1 cellular context compared by ENCODE assay signal in the genomic region with DNA sequence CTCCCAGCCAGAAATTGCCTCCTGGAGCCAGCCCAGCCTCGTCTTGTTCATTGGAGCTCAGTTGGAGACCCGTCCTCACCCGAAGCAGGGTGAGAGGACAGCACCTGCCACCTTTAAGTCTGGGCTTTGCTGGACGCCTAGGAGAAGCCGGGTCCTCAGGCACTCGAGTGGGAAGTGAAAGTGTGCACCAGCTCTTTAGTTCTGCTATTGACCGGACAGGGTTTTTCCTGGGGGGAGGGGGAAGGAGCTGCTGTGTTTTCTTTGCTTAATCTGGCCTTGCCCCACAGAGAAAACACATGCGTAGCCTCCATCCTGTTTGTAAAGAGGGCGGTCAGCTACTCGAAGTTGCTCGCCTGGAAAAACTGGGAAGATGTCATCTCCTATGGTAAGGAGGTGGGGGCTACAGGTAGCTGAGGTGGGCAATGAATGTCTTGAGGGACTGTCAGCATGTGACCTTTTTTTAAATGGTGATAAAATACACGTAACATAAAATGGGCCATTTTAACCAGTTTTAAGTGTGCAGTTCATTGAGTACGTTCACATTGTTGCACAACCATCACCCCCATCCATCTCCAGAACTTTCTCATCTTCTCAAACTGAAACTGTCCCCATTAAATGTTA.
TF ChIP-seq lines count a peak whose summit lies in the region.

No MANE protein-coding gene starts in this region.

TF ChIP-seq in GM12878, 131 proteins besides CTCF, POLR2A, EP300 and RAD21 (continued from another document):
- TF ChIP-seq NFIC (IDR thresholded peaks at IDR 0.05; ENCODE audit: low read depth, low read length) (peak; percentile 85), ZBTB33 (IDR thresholded peaks at IDR 0.05) (no peak), DPF2 (IDR thresholded peaks at IDR 0.05) (peak; percentile 95), PKNOX1 (IDR thresholded peaks at IDR 0.05) (no peak), SPI1 (IDR thresholded peaks at IDR 0.05; ENCODE audit: borderline replicate concordance, insufficient read depth, low read depth, low read length) (peak; percentile 97), MEF2A (IDR thresholded peaks at IDR 0.05; ENCODE audit: insufficient read depth, low read depth, low read length) (peak; percentile 69; the same call in 1 of the 2 replicates), WRNIP1 (IDR thresholded peaks at IDR 0.05; ENCODE audit: borderline replicate concordance, low read depth, low read length) (no peak), SIN3A (IDR thresholded peaks at IDR 0.05; ENCODE audit: low read depth, low read length) (no peak), MLLT1 (IDR thresholded peaks at IDR 0.05) (no peak; the same call in 1 of the 2 replicates), ESRRA (IDR thresholded peaks at IDR 0.05; ENCODE audit: low read length) (no peak), CHD1 (IDR thresholded peaks at IDR 0.05; ENCODE audit: low read depth, low read length) (no peak), LARP7 (IDR thresholded peaks at IDR 0.05) (peak; percentile 48; the same call in 1 of the 2 replicates), FOXK2 (IDR thresholded peaks at IDR 0.05) (peak; percentile 43; the same call in 1 of the 2 replicates), TCF12 (IDR thresholded peaks at IDR 0.05; ENCODE audit: low read depth, low read length) (peak; percentile 84), CREM (IDR thresholded peaks at IDR 0.05; ENCODE audit: low read depth) (peak; percentile 67), IKZF2 (IDR thresholded peaks at IDR 0.05) (peak; percentile 95 to 96), IKZF1 (conservative IDR thresholded peaks at IDR 0.05) (peak; percentile 97), CHD4 (IDR thresholded peaks at IDR 0.05) (no peak), ZNF622 (IDR thresholded peaks at IDR 0.05) (no peak)
- TF ChIP-seq, protein P1, sequence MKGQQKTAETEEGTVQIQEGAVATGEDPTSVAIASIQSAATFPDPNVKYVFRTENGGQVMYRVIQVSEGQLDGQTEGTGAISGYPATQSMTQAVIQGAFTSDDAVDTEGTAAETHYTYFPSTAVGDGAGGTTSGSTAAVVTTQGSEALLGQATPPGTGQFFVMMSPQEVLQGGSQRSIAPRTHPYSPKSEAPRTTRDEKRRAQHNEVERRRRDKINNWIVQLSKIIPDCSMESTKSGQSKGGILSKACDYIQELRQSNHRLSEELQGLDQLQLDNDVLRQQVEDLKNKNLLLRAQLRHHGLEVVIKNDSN (IDR thresholded peaks at IDR 0.05; ENCODE audit: borderline replicate concordance, extremely low read length, insufficient read depth, low read depth, low read length), result no peak
- TF ChIP-seq, protein P2, sequence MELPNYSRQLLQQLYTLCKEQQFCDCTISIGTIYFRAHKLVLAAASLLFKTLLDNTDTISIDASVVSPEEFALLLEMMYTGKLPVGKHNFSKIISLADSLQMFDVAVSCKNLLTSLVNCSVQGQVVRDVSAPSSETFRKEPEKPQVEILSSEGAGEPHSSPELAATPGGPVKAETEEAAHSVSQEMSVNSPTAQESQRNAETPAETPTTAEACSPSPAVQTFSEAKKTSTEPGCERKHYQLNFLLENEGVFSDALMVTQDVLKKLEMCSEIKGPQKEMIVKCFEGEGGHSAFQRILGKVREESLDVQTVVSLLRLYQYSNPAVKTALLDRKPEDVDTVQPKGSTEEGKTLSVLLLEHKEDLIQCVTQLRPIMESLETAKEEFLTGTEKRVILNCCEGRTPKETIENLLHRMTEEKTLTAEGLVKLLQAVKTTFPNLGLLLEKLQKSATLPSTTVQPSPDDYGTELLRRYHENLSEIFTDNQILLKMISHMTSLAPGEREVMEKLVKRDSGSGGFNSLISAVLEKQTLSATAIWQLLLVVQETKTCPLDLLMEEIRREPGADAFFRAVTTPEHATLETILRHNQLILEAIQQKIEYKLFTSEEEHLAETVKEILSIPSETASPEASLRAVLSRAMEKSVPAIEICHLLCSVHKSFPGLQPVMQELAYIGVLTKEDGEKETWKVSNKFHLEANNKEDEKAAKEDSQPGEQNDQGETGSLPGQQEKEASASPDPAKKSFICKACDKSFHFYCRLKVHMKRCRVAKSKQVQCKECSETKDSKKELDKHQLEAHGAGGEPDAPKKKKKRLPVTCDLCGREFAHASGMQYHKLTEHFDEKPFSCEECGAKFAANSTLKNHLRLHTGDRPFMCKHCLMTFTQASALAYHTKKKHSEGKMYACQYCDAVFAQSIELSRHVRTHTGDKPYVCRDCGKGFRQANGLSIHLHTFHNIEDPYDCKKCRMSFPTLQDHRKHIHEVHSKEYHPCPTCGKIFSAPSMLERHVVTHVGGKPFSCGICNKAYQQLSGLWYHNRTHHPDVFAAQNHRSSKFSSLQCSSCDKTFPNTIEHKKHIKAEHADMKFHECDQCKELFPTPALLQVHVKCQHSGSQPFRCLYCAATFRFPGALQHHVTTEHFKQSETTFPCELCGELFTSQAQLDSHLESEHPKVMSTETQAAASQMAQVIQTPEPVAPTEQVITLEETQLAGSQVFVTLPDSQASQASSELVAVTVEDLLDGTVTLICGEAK (IDR thresholded peaks at IDR 0.05; ENCODE audit: borderline replicate concordance), result no peak
